In the genomic region with DNA sequence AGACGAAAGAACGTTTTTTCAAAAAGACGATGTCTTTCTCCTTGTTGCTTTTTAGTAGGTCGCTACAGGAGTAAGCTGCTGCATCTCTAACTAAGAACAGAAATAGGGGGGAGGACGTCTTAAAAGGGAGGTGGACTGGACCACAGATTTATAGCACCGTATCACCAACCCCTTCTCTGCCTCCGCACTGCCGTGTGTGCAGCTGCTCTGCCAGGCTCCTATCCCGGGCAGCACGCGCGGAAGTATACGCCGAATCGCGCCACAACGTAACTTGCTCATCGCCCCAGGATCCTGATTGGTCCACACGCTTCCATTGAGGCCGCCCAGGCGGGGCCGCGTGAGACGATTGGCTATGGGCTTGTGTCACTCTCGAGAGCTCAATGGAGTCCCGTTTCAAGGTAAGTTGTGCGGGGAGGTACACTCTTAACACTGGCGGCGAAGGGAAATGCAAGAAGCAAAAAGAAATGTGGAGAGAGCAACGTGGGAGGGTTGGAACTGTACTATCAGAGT, we compare ENCODE assay signal across 1 cellular context.
TF ChIP-seq lines count a peak whose summit lies in the region.

A gene (minus strand): TSS at position 121 of the 510 bp plus-strand sequence. CDS start 64,006 bp downstream, outside the sequence.

TF ChIP-seq in SK-N-SH, 30 proteins besides CTCF, POLR2A, EP300 and RAD21 (continued from another document):
- TF ChIP-seq SMC3 (IDR thresholded peaks at IDR 0.05; ENCODE audit: low read depth, low read length) = no peak
- no peak for TF ChIP-seq FOSL2 (IDR thresholded peaks at IDR 0.05; ENCODE audit: borderline replicate concordance, low read depth)
- peak; percentile 0; the same call in 1 of the 2 replicates for TF ChIP-seq RFX5 (IDR thresholded peaks at IDR 0.05; ENCODE audit: low read length)
- TF ChIP-seq RXRA (IDR thresholded peaks at IDR 0.05; ENCODE audit: borderline replicate concordance, low read depth) = no peak
- peak; percentile 78; the same call in 1 of the 2 replicates for TF ChIP-seq TAF1 (IDR thresholded peaks at IDR 0.05; ENCODE audit: borderline replicate concordance, low read depth, low read length)
- TF ChIP-seq ELF1 (IDR thresholded peaks at IDR 0.05) = peak; percentile 80
- no peak; the same call in 1 of the 2 replicates for TF ChIP-seq POLR2AphosphoS5 (IDR thresholded peaks at IDR 0.05; ENCODE audit: low read depth, low read length)
- TF ChIP-seq GABPA (IDR thresholded peaks at IDR 0.05; ENCODE audit: low read depth) = no peak; the same call in 1 of the 2 replicates
- TF ChIP-seq, protein P1, sequence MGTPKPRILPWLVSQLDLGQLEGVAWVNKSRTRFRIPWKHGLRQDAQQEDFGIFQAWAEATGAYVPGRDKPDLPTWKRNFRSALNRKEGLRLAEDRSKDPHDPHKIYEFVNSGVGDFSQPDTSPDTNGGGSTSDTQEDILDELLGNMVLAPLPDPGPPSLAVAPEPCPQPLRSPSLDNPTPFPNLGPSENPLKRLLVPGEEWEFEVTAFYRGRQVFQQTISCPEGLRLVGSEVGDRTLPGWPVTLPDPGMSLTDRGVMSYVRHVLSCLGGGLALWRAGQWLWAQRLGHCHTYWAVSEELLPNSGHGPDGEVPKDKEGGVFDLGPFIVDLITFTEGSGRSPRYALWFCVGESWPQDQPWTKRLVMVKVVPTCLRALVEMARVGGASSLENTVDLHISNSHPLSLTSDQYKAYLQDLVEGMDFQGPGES (IDR thresholded peaks at IDR 0.05; ENCODE audit: low read depth, low read length) = peak; percentile 94
- TF ChIP-seq, protein P2, sequence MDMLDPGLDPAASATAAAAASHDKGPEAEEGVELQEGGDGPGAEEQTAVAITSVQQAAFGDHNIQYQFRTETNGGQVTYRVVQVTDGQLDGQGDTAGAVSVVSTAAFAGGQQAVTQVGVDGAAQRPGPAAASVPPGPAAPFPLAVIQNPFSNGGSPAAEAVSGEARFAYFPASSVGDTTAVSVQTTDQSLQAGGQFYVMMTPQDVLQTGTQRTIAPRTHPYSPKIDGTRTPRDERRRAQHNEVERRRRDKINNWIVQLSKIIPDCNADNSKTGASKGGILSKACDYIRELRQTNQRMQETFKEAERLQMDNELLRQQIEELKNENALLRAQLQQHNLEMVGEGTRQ (IDR thresholded peaks at IDR 0.05; ENCODE audit: borderline replicate concordance, low read depth, low read length) = no peak
- TF ChIP-seq FOXM1 (IDR thresholded peaks at IDR 0.05; ENCODE audit: low read depth) = no peak
- no peak for TF ChIP-seq TEAD4 (IDR thresholded peaks at IDR 0.05; ENCODE audit: borderline replicate concordance, insufficient read depth)
- TF ChIP-seq, protein P3, sequence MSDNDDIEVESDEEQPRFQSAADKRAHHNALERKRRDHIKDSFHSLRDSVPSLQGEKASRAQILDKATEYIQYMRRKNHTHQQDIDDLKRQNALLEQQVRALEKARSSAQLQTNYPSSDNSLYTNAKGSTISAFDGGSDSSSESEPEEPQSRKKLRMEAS (IDR thresholded peaks at IDR 0.05; ENCODE audit: low read depth) = peak; percentile 87
- peak; percentile 58; the same call in 1 of the 2 replicates for TF ChIP-seq SIN3A (IDR thresholded peaks at IDR 0.05; ENCODE audit: borderline replicate concordance, low read depth, low read length)
- TF ChIP-seq YY1 (IDR thresholded peaks at IDR 0.05; ENCODE audit: low read depth) = peak; percentile 82
- no peak for TF ChIP-seq MEF2A (IDR thresholded peaks at IDR 0.05; ENCODE audit: borderline replicate concordance, low read depth)
- TF ChIP-seq, protein P4, sequence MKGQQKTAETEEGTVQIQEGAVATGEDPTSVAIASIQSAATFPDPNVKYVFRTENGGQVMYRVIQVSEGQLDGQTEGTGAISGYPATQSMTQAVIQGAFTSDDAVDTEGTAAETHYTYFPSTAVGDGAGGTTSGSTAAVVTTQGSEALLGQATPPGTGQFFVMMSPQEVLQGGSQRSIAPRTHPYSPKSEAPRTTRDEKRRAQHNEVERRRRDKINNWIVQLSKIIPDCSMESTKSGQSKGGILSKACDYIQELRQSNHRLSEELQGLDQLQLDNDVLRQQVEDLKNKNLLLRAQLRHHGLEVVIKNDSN (IDR thresholded peaks at IDR 0.05; ENCODE audit: borderline replicate concordance, low read depth) = no peak
- TF ChIP-seq EZH2phosphoT487 (IDR thresholded peaks at IDR 0.05; ENCODE audit: borderline replicate concordance, low read depth) = no peak
